Comparison of ENCODE assay signal across 10 cellular contexts in genomic region chrX:45714864-45715263, GRCh38.
DNase-seq lines count a peak whose midpoint lies in the region; ATAC-seq and TF ChIP-seq lines count a peak whose summit lies in the region.
"Had no signal": no experiment of that assay in that cellular context is flagged by ENCODE, and none has a peak within 500 bp of the region (broad histone marks: within the 10 kb centered on the region; RNA-seq: fewer than 3 reads in every experiment).

No MANE protein-coding gene starts in this region.

- no peaks in the 10 kb centered on the region for H3K27me3 Mint-ChIP-seq in T-helper 2 cell treated with Interferon-gamma antibody and Interleukin-4, amounts not matched to agents 5 μg/mL and 100 μg/mL, for 36 hours (ENCODE audit: low read depth)

- no peak overlapping the region for H3K4me3 ChIP-seq in cardiac fibroblast (replicated peaks in 1 of 2; ENCODE audit: low read depth in 2 of 2, low read length in 2 of 2)
- H3K4me3 ChIP-seq: K562 had no signal

- no peak overlapping the region for H3K27ac Mint-ChIP-seq in T-helper 2 cell treated with Interferon-gamma antibody and Interleukin-4, amounts not matched to agents 5 μg/mL and 100 μg/mL, for 36 hours
- H3K27ac Mint-ChIP-seq: WTC11 had no signal

- no peak for TF ChIP-seq CTCF in cardiac fibroblast (IDR thresholded peaks at IDR 0.05; ENCODE audit: low read depth, low read length)

- H3K4me3 Mint-ChIP-seq in T-helper 2 cell treated with Interferon-gamma antibody and Interleukin-4, amounts not matched to agents 5 μg/mL and 100 μg/mL, for 36 hours = no peak overlapping the region
- H3K4me3 Mint-ChIP-seq: WTC11 had no signal

- ATAC-seq in HG03457 (IDR thresholded peaks at IDR 0.05; ENCODE audit: unreplicated experiment) = no peak
- ATAC-seq: K562, WTC11 had no signal

- peaks cover 34% of the 10 kb centered on the region for H3K4me1 Mint-ChIP-seq in T-helper 2 cell treated with Interferon-gamma antibody and Interleukin-4, amounts not matched to agents 5 μg/mL and 100 μg/mL, for 36 hours (ENCODE audit: low read depth)

- no peaks in the 10 kb centered on the region for H3K9me3 Mint-ChIP-seq in T-helper 2 cell treated with Interferon-gamma antibody and Interleukin-4, amounts not matched to agents 5 μg/mL and 100 μg/mL, for 36 hours
- H3K9me3 Mint-ChIP-seq: WTC11 had no signal

- no peaks in the 10 kb centered on the region for H3K36me3 Mint-ChIP-seq in T-helper 2 cell treated with Interferon-gamma antibody and Interleukin-4, amounts not matched to agents 5 μg/mL and 100 μg/mL, for 36 hours (ENCODE audit: low read depth)
- H3K36me3 Mint-ChIP-seq: WTC11 had no signal

- DNase-seq in T-helper 2 cell treated with Interferon-gamma antibody and Interleukin-4, amounts not matched to agents 5 μg/mL and 100 μg/mL, for 36 hours (ENCODE audit: low spot score) = peak; percentile 30
- DNase-seq in T-helper 2 cell (no peak), LoVo (ENCODE audit: low spot score) (peak; percentile 62), cardiac fibroblast (ENCODE audit: low read depth in 2 of 2) (peak; percentile 52 to 80), NCI-H2081 (lab: John Stamatoyannopoulos, UW) (no peak), NCI-H748 (lab: John Stamatoyannopoulos, UW; ENCODE audit: unreplicated experiment) (no peak)
- DNase-seq in stimulated activated CD4-positive, alpha-beta T cell treated with anti-CD3 and anti-CD28 coated beads, Interleukin-2, amount 100 ng/mL, for 4 hours (ENCODE audit: low read depth) = peak; percentile 24

Comparison
In these comparisons a context has a peak if more than half of its experiments do, and no peak if none do; other contexts are left out.
1. DNase-seq: peak in T-helper 2 cell treated with Interferon-gamma antibody and Interleukin-4, amounts not matched to agents 5 μg/mL and 100 μg/mL, for 36 hours (single experiment), LoVo (single experiment), cardiac fibroblast (2 of 2) and stimulated activated CD4-positive, alpha-beta T cell treated with anti-CD3 and anti-CD28 coated beads, Interleukin-2, amount 100 ng/mL, for 4 hours (single experiment); none in T-helper 2 cell (0 of 5), NCI-H2081 (0 of 2) and NCI-H748 (single experiment).